19 cellular contexts compared by ENCODE assay signal in genomic region chr6:138157986-138158638, GRCh38. TPM values are rescaled to one million over a fixed set of nuclear protein-coding genes. Genes with fewer than 3 reads are reported as not detected.
DNase-seq lines count a peak whose midpoint lies in the region; ATAC-seq and TF ChIP-seq lines count a peak whose summit lies in the region.
"Had no signal": no experiment of that assay in that cellular context is flagged by ENCODE, and none has a peak within 500 bp of the region (broad histone marks: within the 10 kb centered on the region; RNA-seq: fewer than 3 reads in every experiment).

No MANE protein-coding gene starts in this region.

- DNase-seq in NCI-H345 (lab: John Stamatoyannopoulos, UW) (peak; percentile 17), NCI-H345 treated with DMSO at 0.1 percent for 48 hours (lab: John Stamatoyannopoulos, UW; ENCODE audit: unreplicated experiment) (no peak), amniotic epithelial cell (ENCODE audit: low read depth) (peak; percentile 38), hepatocyte (ENCODE audit: low spot score) (peak; percentile 34), left colon (no peak), HPDE6-E6E7 (ENCODE audit: extremely low spot score) (no peak)
- DNase-seq: activated CD4-positive, alpha-beta T cell treated with anti-CD3 and anti-CD28 coated beads for 48 hours; activated CD8-positive, alpha-beta memory T cell treated with anti-CD3 and anti-CD28 coated beads, Interleukin-2, amount 10 ng/mL, durations not matched to agents 7 days and 5 days; activated naive CD8-positive, alpha-beta T cell treated with anti-CD3 and anti-CD28 coated beads for 36 hours; Calu3; GDM1; hypothalamus; naive thymus-derived CD4-positive, alpha-beta T cell; NK-92 treated with Interleukin-12 subunit alpha and Interleukin-12 subunit beta, amount 100 ng/mL, for 24 hours; right cardiac atrium; stimulated activated CD8-positive, alpha-beta memory T cell treated with anti-CD3 and anti-CD28 coated beads, Interleukin-4, amount 100 ng/mL, for 48 hours had no signal

- H3K9me2 ChIP-seq in hepatocyte (replicated peaks; ENCODE audit: insufficient read depth): no peaks in the 10 kb centered on the region

- no peaks in the 10 kb centered on the region for H4K20me1 ChIP-seq in hepatocyte (ENCODE audit: insufficient read depth, poor library complexity, severe bottlenecking)

- 43% methylated on average over 4 of the region's 4 CpGs for WGBS in hepatocyte (ENCODE audit: low lambda C conversion rate, missing lambda C conversion rate)

- no peak overlapping the region for H2AFZ ChIP-seq in hepatocyte

- ATAC-seq in left colon: no peak
- no peak for ATAC-seq in HG03565 (IDR thresholded peaks at IDR 0.05; ENCODE audit: unreplicated experiment)
- no peak for ATAC-seq in HG03378 (IDR thresholded peaks at IDR 0.05; ENCODE audit: unreplicated experiment)
- ATAC-seq: activated CD8-positive, alpha-beta memory T cell treated with anti-CD3 and anti-CD28 coated beads, Interleukin-2, amount 10 ng/mL, durations not matched to agents 7 days and 5 days; naive thymus-derived CD4-positive, alpha-beta T cell; right cardiac atrium had no signal

- H3K36me3 ChIP-seq in hepatocyte (replicated peaks; ENCODE audit: insufficient read depth, low read depth): no peaks in the 10 kb centered on the region
- H3K36me3 ChIP-seq: BLaER1 had no signal

- no peaks in the 10 kb centered on the region for H3K9me3 ChIP-seq in hepatocyte (ENCODE audit: low read depth)

- peaks cover 42% of the 10 kb centered on the region for H3K27me3 ChIP-seq in hepatocyte

- H3K4me2 ChIP-seq in hepatocyte: no peak overlapping the region
- H3K4me2 ChIP-seq: BLaER1 had no signal

- no peak for TF ChIP-seq CTCF in hepatocyte (IDR thresholded peaks at IDR 0.05; ENCODE audit: poor library complexity)

- H3K4me3 ChIP-seq in hepatocyte: no peak overlapping the region
- H3K4me3 ChIP-seq: BLaER1 had no signal

- H3K4me1 ChIP-seq in hepatocyte (ENCODE audit: insufficient read depth): no peaks in the 10 kb centered on the region

- H3K79me2 ChIP-seq in hepatocyte: no peaks in the 10 kb centered on the region

- no peak overlapping the region for H3K27ac ChIP-seq in hepatocyte
- H3K27ac ChIP-seq: BLaER1 had no signal

- intact Hi-C loops in left colon (cut with DNase I, micrococcal nuclease): no loop called here

RNA-seq across cellular contexts. Expression of gene ARFGEF3, which starts 3.6 kb away (rescaled TPM):
- total RNA-seq in hepatocyte (3.9 and 4.1 TPM in 2 replicates), left colon (10 to 100 TPM; 19.1 to 24.8 TPM)
- polyA plus RNA-seq in hepatocyte: 0.83 and 1.1 TPM in 2 replicates
- polyA plus RNA-seq: naive thymus-derived CD4-positive, alpha-beta T cell had no signal

RNA-seq across cellular contexts. Expression of gene PERP, which starts 50.9 kb away (rescaled TPM):
- 81.8 and 85.2 TPM in 2 replicates for total RNA-seq in hepatocyte
- 90.2 and 104 TPM in 2 replicates for polyA plus RNA-seq in hepatocyte
- 10 to 100 TPM; 64.3 to 81.2 TPM for total RNA-seq in left colon

Comparison
In these comparisons a context has a peak if more than half of its experiments do, and no peak if none do; other contexts are left out.
1. DNase-seq: peak in NCI-H345 (single experiment), amniotic epithelial cell (single experiment) and hepatocyte (single experiment); none in NCI-H345 treated with DMSO at 0.1 percent for 48 hours (single experiment), left colon (0 of 2) and HPDE6-E6E7 (single experiment).